In genomic region chr5:73393606-73394489, GRCh38 we compare ENCODE assay signal across 17 cellular contexts. TPM values are rescaled to one million over a fixed set of nuclear protein-coding genes. Genes with fewer than 3 reads are reported as not detected.
DNase-seq lines count a peak whose midpoint lies in the region; ATAC-seq and TF ChIP-seq lines count a peak whose summit lies in the region.
"Had no signal": no experiment of that assay in that cellular context is flagged by ENCODE, and none has a peak within 500 bp of the region (broad histone marks: within the 10 kb centered on the region; RNA-seq: fewer than 3 reads in every experiment).

No MANE protein-coding gene starts in this region.

- POLR2A ChIA-PET in IMR-90 (lab: Charles Lee; ENCODE audit: unreplicated experiment): no interaction called here
- POLR2A ChIA-PET in WTC11 (lab: Charles Lee): no interaction called here

- H2AK5ac ChIP-seq in IMR-90 (ENCODE audit: low read depth, low read length): no peak overlapping the region
- H2AK5ac ChIP-seq in mesenchymal stem cell (ENCODE audit: low read length, severe bottlenecking): no peak overlapping the region

- H2AK9ac ChIP-seq in IMR-90 (replicated peaks; ENCODE audit: low read depth, low read length, poor library complexity): no peak overlapping the region

- H2BK120ac ChIP-seq in IMR-90 (ENCODE audit: low read depth, low read length): no peak overlapping the region
- no peak overlapping the region for H2BK120ac ChIP-seq in mesenchymal stem cell (ENCODE audit: low read depth, low read length)

- H3K79me1 ChIP-seq in IMR-90 (ENCODE audit: low read depth in 1 of 2, low read length in 2 of 2): no peaks in the 10 kb centered on the region
- H3K79me1 ChIP-seq in mesenchymal stem cell (replicated peaks; ENCODE audit: low read length, poor library complexity, severe bottlenecking): no peaks in the 10 kb centered on the region

- H3K4me2 ChIP-seq in IMR-90 (ENCODE audit: low read depth, low read length): no peak overlapping the region
- no peak overlapping the region for H3K4me2 ChIP-seq in mesenchymal stem cell (ENCODE audit: low read length, poor library complexity, severe bottlenecking)
- H3K4me2 ChIP-seq: BLaER1 had no signal

- peaks cover 13% of the 10 kb centered on the region for H3K4me1 Mint-ChIP-seq in WTC11
- H3K4me1 Mint-ChIP-seq: natural killer cell had no signal

- H3K18ac ChIP-seq in IMR-90 (ENCODE audit: low read depth, low read length) (no peak overlapping the region), mesenchymal stem cell (ENCODE audit: low read depth in 1 of 2, low read length in 2 of 2) (no peak overlapping the region)

- no peak overlapping the region for H3K4me3 ChIP-seq in IMR-90 (ENCODE audit: insufficient read depth, low read depth, low read length)
- peak overlapping the region; percentile 11; the same call in 1 of the 2 replicates for H3K4me3 ChIP-seq in SK-N-MC
- no peak overlapping the region for H3K4me3 ChIP-seq in mesenchymal stem cell (ENCODE audit: insufficient read depth in 1 of 2, low read depth in 1 of 2, low read length in 2 of 2)
- no peak overlapping the region for H3K4me3 ChIP-seq in effector memory CD4-positive, alpha-beta T cell (ENCODE audit: insufficient read depth, low read depth, low read length, poor library complexity, severe bottlenecking)
- H3K4me3 ChIP-seq: BLaER1, lower lobe of right lung had no signal

- no peak overlapping the region for H3K23ac ChIP-seq in IMR-90 (ENCODE audit: low read depth, low read length)
- no peak overlapping the region for H3K23ac ChIP-seq in mesenchymal stem cell (ENCODE audit: low read length in 2 of 2)

- no peak overlapping the region for H3K27ac Mint-ChIP-seq in WTC11
- H3K27ac Mint-ChIP-seq: activated naive CD4-positive, alpha-beta T cell treated with anti-CD3 and anti-CD28 coated beads, Interleukin-2, amount 10 ng/mL, durations not matched to agents 7 days and 5 days; brain; natural killer cell; T-helper 17 cell had no signal

- no peak for TF ChIP-seq POLR2A in IMR-90 (IDR thresholded peaks at IDR 0.05; ENCODE audit: low read depth, low read length)

- H3K36me3 Mint-ChIP-seq in WTC11: no peaks in the 10 kb centered on the region
- H3K36me3 Mint-ChIP-seq: activated naive CD4-positive, alpha-beta T cell treated with anti-CD3 and anti-CD28 coated beads, Interleukin-2, amount 10 ng/mL, durations not matched to agents 7 days and 5 days; brain; natural killer cell had no signal

- peaks cover 2% of the 10 kb centered on the region for H3K4me1 ChIP-seq in IMR-90 (ENCODE audit: control insufficient read depth, insufficient read depth, low read length)
- H3K4me1 ChIP-seq in mesenchymal stem cell (ENCODE audit: control insufficient read depth, insufficient read depth, low read depth, low read length): peaks cover 7% of the 10 kb centered on the region
- no peaks in the 10 kb centered on the region for H3K4me1 ChIP-seq in effector memory CD4-positive, alpha-beta T cell (ENCODE audit: control insufficient read depth, insufficient read depth, low read length, poor library complexity, severe bottlenecking)
- H3K4me1 ChIP-seq: BLaER1, lower lobe of right lung had no signal

- dilution Hi-C loops in IMR-90 (cut with HindIII; ENCODE audit: low sequenced_read_pairs, unreplicated experiment): no loop called here

- no peak overlapping the region for H2BK12ac ChIP-seq in mesenchymal stem cell (ENCODE audit: low read length in 2 of 2)

- no peak for TF ChIP-seq RAD21 in IMR-90 (IDR thresholded peaks at IDR 0.05; ENCODE audit: low read length)

- no peak overlapping the region for H2BK5ac ChIP-seq in IMR-90 (ENCODE audit: low read depth, low read length, poor library complexity, severe bottlenecking)
- H2BK5ac ChIP-seq in mesenchymal stem cell (ENCODE audit: low read depth, low read length, poor library complexity, severe bottlenecking): peak overlapping the region; percentile 79

- intact Hi-C loops in IMR-90 (cut with micrococcal nuclease): no loop called here

- no peak overlapping the region for H3K56ac ChIP-seq in IMR-90 (ENCODE audit: extremely low read depth, insufficient read depth, low read length)

- no peak overlapping the region for H4K8ac ChIP-seq in IMR-90 (ENCODE audit: low read depth in 2 of 2, low read length in 2 of 2)
- no peak overlapping the region for H4K8ac ChIP-seq in mesenchymal stem cell (ENCODE audit: low read length)

- no CpG with 5 or more reads among the region's 2 CpGs for WGBS in IMR-90 (ENCODE audit: extremely low coverage in 2 of 2, insufficient read length in 1 of 2), 2 experiments
- 94% methylated on average over 2 of the region's 2 CpGs for WGBS in mesenchymal stem cell

- no peaks in the 10 kb centered on the region for H3K9me3 ChIP-seq in IMR-90 (ENCODE audit: control insufficient read depth, insufficient read depth, low read length)
- no peaks in the 10 kb centered on the region for H3K9me3 ChIP-seq in SK-N-MC (ENCODE audit: low read depth, low read length)
- H3K9me3 ChIP-seq in mesenchymal stem cell (ENCODE audit: control insufficient read depth, low read length): no peaks in the 10 kb centered on the region
- no peaks in the 10 kb centered on the region for H3K9me3 ChIP-seq in effector memory CD4-positive, alpha-beta T cell (ENCODE audit: control insufficient read depth, low read length)
- H3K9me3 ChIP-seq: BLaER1, lower lobe of right lung had no signal

- H2AFZ ChIP-seq in IMR-90 (replicated peaks; ENCODE audit: low read length, poor library complexity) (no peak overlapping the region), mesenchymal stem cell (ENCODE audit: low read depth, low read length) (no peak overlapping the region)

- no peaks in the 10 kb centered on the region; the same call in 1 of the 2 replicates for H3K27me3 ChIP-seq in IMR-90 (ENCODE audit: control insufficient read depth, insufficient read depth, low read length)
- peaks cover 0 to 27% of the 10 kb centered on the region in 2 experiments for H3K27me3 ChIP-seq in mesenchymal stem cell (ENCODE audit: control insufficient read depth in 1 of 2, insufficient read depth in 1 of 2, low read length in 2 of 2)
- no peaks in the 10 kb centered on the region for H3K27me3 ChIP-seq in effector memory CD4-positive, alpha-beta T cell (replicated peaks; ENCODE audit: control insufficient read depth, insufficient read depth, low read length, poor library complexity, severe bottlenecking)
- H3K27me3 ChIP-seq: BLaER1 had no signal

- H3K4ac ChIP-seq in IMR-90 (ENCODE audit: low read depth, low read length) (no peak overlapping the region), mesenchymal stem cell (ENCODE audit: low read depth in 1 of 2, low read length in 2 of 2) (no peak overlapping the region)

- H3K27me3 Mint-ChIP-seq in WTC11 (ENCODE audit: low read depth): peaks cover 4% of the 10 kb centered on the region

- TF ChIP-seq CTCF in IMR-90 (conservative IDR thresholded peaks at IDR 0.05; ENCODE audit: low read depth, low read length): no peak
- no peak for TF ChIP-seq CTCF in WTC11 (IDR thresholded peaks at IDR 0.05)

- 0 out of 2 replicates have a peak, but pooled peaks cover 2% of the 10 kb centered on the region for H3K9me1 ChIP-seq in IMR-90 (ENCODE audit: insufficient read depth, low read length)

- H3K9me3 Mint-ChIP-seq in WTC11: no peaks in the 10 kb centered on the region
- H3K9me3 Mint-ChIP-seq: activated naive CD4-positive, alpha-beta T cell treated with anti-CD3 and anti-CD28 coated beads, Interleukin-2, amount 10 ng/mL, durations not matched to agents 7 days and 5 days had no signal

- no peak overlapping the region for H4K5ac ChIP-seq in IMR-90 (ENCODE audit: low read depth, low read length)

- no peak for ATAC-seq in IMR-90 (ENCODE audit: low read depth)
- no peak for ATAC-seq in WTC11
- ATAC-seq: activated CD4-positive, CD25-positive, alpha-beta regulatory T cell treated with anti-CD3 and anti-CD28 coated beads, Interleukin-2, amount 50 U/mL, for 24 hours; lower lobe of right lung; natural killer cell; T-helper 17 cell had no signal

- no peak overlapping the region for H3K4me3 Mint-ChIP-seq in WTC11
- H3K4me3 Mint-ChIP-seq: activated naive CD4-positive, alpha-beta T cell treated with anti-CD3 and anti-CD28 coated beads, Interleukin-2, amount 10 ng/mL, durations not matched to agents 7 days and 5 days; brain; natural killer cell; T-helper 17 cell had no signal

- H4K91ac ChIP-seq in IMR-90 (ENCODE audit: insufficient read depth, low read depth, low read length) (no peak overlapping the region), mesenchymal stem cell (ENCODE audit: low read length) (no peak overlapping the region)

- no TSS peak for BruUV-seq in IMR-90 (replicated peaks; lab: Mats Ljungman, UMichigan)

- H3K9ac ChIP-seq in IMR-90 (ENCODE audit: low read depth, low read length) (no peak overlapping the region), SK-N-MC (ENCODE audit: insufficient read length) (no peak overlapping the region), mesenchymal stem cell (ENCODE audit: low read length) (no peak overlapping the region)
- H3K9ac ChIP-seq: BLaER1 had no signal

- H3K36me3 ChIP-seq in IMR-90 (ENCODE audit: control insufficient read depth, insufficient read depth, low read length): no peaks in the 10 kb centered on the region
- no peaks in the 10 kb centered on the region for H3K36me3 ChIP-seq in SK-N-MC (ENCODE audit: insufficient read depth, low read length)
- no peaks in the 10 kb centered on the region for H3K36me3 ChIP-seq in mesenchymal stem cell (ENCODE audit: control insufficient read depth in 1 of 2, insufficient read depth in 2 of 2, low read depth in 1 of 2, low read length in 2 of 2)
- H3K36me3 ChIP-seq in effector memory CD4-positive, alpha-beta T cell (ENCODE audit: control insufficient read depth, insufficient read depth, low read length): no peaks in the 10 kb centered on the region
- H3K36me3 ChIP-seq: BLaER1, lower lobe of right lung had no signal

- H3K27ac ChIP-seq in IMR-90 (ENCODE audit: insufficient read depth, low read length) (no peak overlapping the region), SK-N-MC (peak overlapping the region; percentile 19; the same call in 1 of the 2 replicates), mesenchymal stem cell (ENCODE audit: low read length, poor library complexity, severe bottlenecking) (peak overlapping the region; percentile 85)
- H3K27ac ChIP-seq in effector memory CD4-positive, alpha-beta T cell (ENCODE audit: insufficient read depth, low read length, poor library complexity, severe bottlenecking): no peak overlapping the region
- H3K27ac ChIP-seq: BLaER1, lower lobe of right lung had no signal

- in situ Hi-C loops in IMR-90 (cut with MboI; ENCODE audit: low sequenced_read_pairs): no loop called here

- H4K20me1 ChIP-seq in IMR-90 (ENCODE audit: insufficient read depth, low read length): no peaks in the 10 kb centered on the region
- H4K20me1 ChIP-seq: BLaER1 had no signal

- DNase-seq in DMS79 (lab: John Stamatoyannopoulos, UW) (peak; percentile 67), IMR-90 (no peak), SK-N-MC (ENCODE audit: low read depth, low spot score) (no peak), mesenchymal stem cell (no peak), WTC11 (ENCODE audit: low spot score) (no peak)
- no peak for DNase-seq in effector memory CD4-positive, alpha-beta T cell
- DNase-seq in activated T-cell treated with anti-CD3 and anti-CD28 coated beads, Interleukin-2, amount 50 U/mL, for 48 hours: no peak
- DNase-seq: activated CD8-positive, alpha-beta memory T cell treated with anti-CD3 and anti-CD28 coated beads, Interleukin-2, amount 50 U/mL, for 48 hours; activated naive CD4-positive, alpha-beta T cell treated with anti-CD3 and anti-CD28 coated beads, Interleukin-2, amount 10 ng/mL, durations not matched to agents 7 days and 5 days; HCEC 1CT; lower lobe of right lung; natural killer cell; NCI-H510A treated with DMSO at 0.1 percent for 48 hours; T-helper 17 cell had no signal

- H3K14ac ChIP-seq in IMR-90 (replicated peaks; ENCODE audit: low read depth, low read length): no peak overlapping the region
- H3K14ac ChIP-seq in mesenchymal stem cell (ENCODE audit: low read length in 2 of 2): no peak overlapping the region

- CTCF ChIA-PET in IMR-90 (lab: Yijun Ruan, JAX) (no interaction called here), WTC11 (lab: Charles Lee) (interaction anchor here (0.7 to 1.7 kb wide), 7 partner anchors 28 to 178 kb away, joined by 3 to 6 read pairs (median 5); no protein-coding TSS in a partner anchor)

- H2BK15ac ChIP-seq in IMR-90 (ENCODE audit: low read depth, low read length) (no peak overlapping the region), mesenchymal stem cell (ENCODE audit: low read depth, poor library complexity, severe bottlenecking) (no peak overlapping the region)

- no peak overlapping the region for H2BK20ac ChIP-seq in IMR-90 (ENCODE audit: low read depth, low read length)

RNA-seq across cellular contexts. Expression of gene FOXD1, which starts 54.7 kb away (rescaled TPM):
- 3.2 and 6.4 TPM in 2 replicates for total RNA-seq in IMR-90 (2012; rRNA removed)
- polyA plus RNA-seq in IMR-90 (2012; rRNA removed): 23.1 and 28.3 TPM in 2 replicates
- 13.8 and 28.3 TPM in 2 replicates for polyA plus RNA-seq in IMR-90 (2012; cell fraction: cytosol; rRNA removed)
- polyA plus RNA-seq in IMR-90 (2012; cell fraction: nucleus; rRNA removed; ENCODE audit: low replicate concordance): 16.9 and 18.6 TPM in 2 replicates
- 5.7 TPM for polyA plus RNA-seq in mesenchymal stem cell (2013, experiment 1 of 2)
- 5.4 TPM for polyA plus RNA-seq in mesenchymal stem cell (2013, experiment 2 of 2)
- total RNA-seq in WTC11 (2021): 7.0 to 10.3 TPM (median 7.9 TPM) in 3 replicates
- total RNA-seq: T-helper 17 cell had no signal

Comparison
In these comparisons a context has a peak if more than half of its experiments do, and no peak if none do; other contexts are left out.
1. H3K27ac ChIP-seq: peak in SK-N-MC (single experiment) and mesenchymal stem cell (single experiment); none in IMR-90 (single experiment) and effector memory CD4-positive, alpha-beta T cell (single experiment).